1 cellular context compared by ENCODE assay signal in the genomic region with DNA sequence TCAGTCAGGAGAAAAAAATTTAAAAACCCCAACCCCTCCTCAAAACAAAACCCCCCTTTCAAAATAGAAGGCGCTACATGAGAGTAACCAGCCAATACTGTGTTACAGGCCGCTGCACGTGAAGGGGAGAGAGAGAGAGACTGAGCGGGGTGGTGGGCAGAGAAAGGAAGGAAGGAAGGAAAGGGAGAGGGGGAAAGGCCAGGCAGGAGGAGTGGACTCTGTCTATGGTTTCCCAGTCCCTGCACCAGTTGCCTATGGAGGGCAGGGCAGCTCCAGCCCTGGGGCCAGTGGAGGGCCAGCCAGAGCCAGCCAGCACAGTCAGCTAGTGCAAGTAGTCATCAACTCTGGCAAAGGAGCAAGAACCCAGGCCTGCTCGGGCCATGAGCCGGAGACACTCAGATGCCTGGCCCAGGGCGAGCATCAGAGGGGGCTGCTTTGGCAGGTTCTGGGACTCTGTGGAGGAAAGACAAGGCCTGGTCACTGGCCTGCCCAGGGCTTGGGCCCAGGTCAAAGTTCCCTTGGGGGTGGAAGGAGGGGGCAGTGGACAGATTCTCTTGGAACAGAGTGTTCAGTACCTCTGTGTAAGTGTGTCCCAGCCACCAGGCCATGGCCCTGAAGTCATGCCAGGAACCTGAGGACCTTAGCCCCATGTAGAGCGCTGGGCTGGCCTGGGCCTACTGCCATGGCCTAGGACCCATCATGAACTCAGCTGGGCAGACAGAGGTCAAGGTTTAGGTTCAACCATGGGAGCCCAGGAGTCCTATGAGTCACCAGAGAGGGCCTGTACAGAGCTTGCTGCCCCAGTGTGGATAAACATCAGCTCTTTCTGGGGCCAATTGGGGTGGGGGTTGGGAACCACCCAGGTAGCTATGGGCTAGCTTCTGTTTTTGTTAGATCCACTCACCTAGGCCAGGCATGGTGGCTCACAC.
TF ChIP-seq lines count a peak whose summit lies in the region.

No MANE protein-coding gene starts in this region.

TF ChIP-seq in HepG2, 621 proteins besides CTCF, POLR2A, EP300 and RAD21 (continued from another document and continues in another):
- TF ChIP-seq ZNF350 (CRISPR knock-in tag; IDR thresholded peaks at IDR 0.05; ENCODE audit: borderline replicate concordance, low read depth) (peak; percentile 56; the same call in 1 of the 2 replicates), ONECUT2 (CRISPR knock-in tag; IDR thresholded peaks at IDR 0.05) (no peak), ZNF652 (CRISPR knock-in tag; IDR thresholded peaks at IDR 0.05; ENCODE audit: borderline replicate concordance, low read depth) (no peak), RXRA (CRISPR knock-in tag; IDR thresholded peaks at IDR 0.05) (peak; percentile 89), IKZF1 (IDR thresholded peaks at IDR 0.05) (no peak), ZNF326 (CRISPR knock-in tag; IDR thresholded peaks at IDR 0.05; ENCODE audit: borderline replicate concordance) (no peak), FOXC1 (CRISPR knock-in tag; IDR thresholded peaks at IDR 0.05; ENCODE audit: borderline replicate concordance) (no peak), SALL2 (CRISPR knock-in tag; IDR thresholded peaks at IDR 0.05) (no peak), PCBP2 (optimal IDR thresholded peaks at IDR 0.05; ENCODE audit: low read depth, low read length, poor library complexity, severe bottlenecking) (no peak), ZNF776 (CRISPR knock-in tag; IDR thresholded peaks at IDR 0.05) (no peak), ISL2 (CRISPR knock-in tag; IDR thresholded peaks at IDR 0.05) (no peak), SNAI1 (CRISPR knock-in tag; IDR thresholded peaks at IDR 0.05; ENCODE audit: borderline replicate concordance) (no peak), ZKSCAN8 (CRISPR knock-in tag; IDR thresholded peaks at IDR 0.05; ENCODE audit: borderline replicate concordance) (no peak), ZNF224 (CRISPR knock-in tag; IDR thresholded peaks at IDR 0.05) (no peak; the same call in 1 of the 2 replicates), ZNF674 (CRISPR knock-in tag; IDR thresholded peaks at IDR 0.05; ENCODE audit: low read depth) (no peak), MIER3 (CRISPR knock-in tag; IDR thresholded peaks at IDR 0.05; ENCODE audit: borderline replicate concordance) (no peak), TCF12 (IDR thresholded peaks at IDR 0.05) (no peak), TCF12 (CRISPR knock-in tag; IDR thresholded peaks at IDR 0.05) (peak; percentile 37; the same call in 1 of the 2 replicates), STAG1 (CRISPR knock-in tag; IDR thresholded peaks at IDR 0.05) (no peak), ZBTB7A (CRISPR knock-in tag; IDR thresholded peaks at IDR 0.05) (no peak), PPARG (CRISPR knock-in tag; conservative IDR thresholded peaks at IDR 0.05) (0 out of 2 replicates have a peak, but pooled peaks have one; percentile 45), ZNF660 (CRISPR knock-in tag; IDR thresholded peaks at IDR 0.05; ENCODE audit: borderline replicate concordance, low read depth) (no peak), THAP11 (CRISPR knock-in tag; IDR thresholded peaks at IDR 0.05) (no peak; the same call in 1 of the 2 replicates), ATRX (CRISPR knock-in tag; IDR thresholded peaks at IDR 0.05; ENCODE audit: borderline replicate concordance) (no peak), HDAC6 (IDR thresholded peaks at IDR 0.05; ENCODE audit: low read depth, low read length) (no peak), ZNF264 (CRISPR knock-in tag; IDR thresholded peaks at IDR 0.05) (no peak), REXO4 (CRISPR knock-in tag; IDR thresholded peaks at IDR 0.05; ENCODE audit: borderline replicate concordance) (no peak), DR1 (CRISPR knock-in tag; IDR thresholded peaks at IDR 0.05) (no peak), ZFP36 (IDR thresholded peaks at IDR 0.05; ENCODE audit: borderline replicate concordance, low read depth, low read length, partially characterized antibody) (no peak), MED13 (CRISPR knock-in tag; IDR thresholded peaks at IDR 0.05) (no peak), ZMYM2 (CRISPR knock-in tag; IDR thresholded peaks at IDR 0.05) (peak; percentile 23; the same call in 1 of the 2 replicates), HMG20A (CRISPR knock-in tag; IDR thresholded peaks at IDR 0.05; ENCODE audit: borderline replicate concordance) (peak; percentile 42; the same call in 1 of the 2 replicates), FLYWCH1 (CRISPR knock-in tag; IDR thresholded peaks at IDR 0.05) (no peak), ZNF629 (CRISPR knock-in tag; conservative IDR thresholded peaks at IDR 0.05) (no peak), NFRKB (IDR thresholded peaks at IDR 0.05) (no peak), GPN1 (CRISPR knock-in tag; IDR thresholded peaks at IDR 0.05; ENCODE audit: borderline replicate concordance) (no peak), SOX6 (IDR thresholded peaks at IDR 0.05) (no peak), SOX6 (CRISPR knock-in tag; IDR thresholded peaks at IDR 0.05) (peak; percentile 70), ZNF12 (CRISPR knock-in tag; IDR thresholded peaks at IDR 0.05) (no peak), NCOA2 (CRISPR knock-in tag; IDR thresholded peaks at IDR 0.05) (0 out of 2 replicates have a peak, but pooled peaks have one; percentile 21)
- TF ChIP-seq, protein P1, sequence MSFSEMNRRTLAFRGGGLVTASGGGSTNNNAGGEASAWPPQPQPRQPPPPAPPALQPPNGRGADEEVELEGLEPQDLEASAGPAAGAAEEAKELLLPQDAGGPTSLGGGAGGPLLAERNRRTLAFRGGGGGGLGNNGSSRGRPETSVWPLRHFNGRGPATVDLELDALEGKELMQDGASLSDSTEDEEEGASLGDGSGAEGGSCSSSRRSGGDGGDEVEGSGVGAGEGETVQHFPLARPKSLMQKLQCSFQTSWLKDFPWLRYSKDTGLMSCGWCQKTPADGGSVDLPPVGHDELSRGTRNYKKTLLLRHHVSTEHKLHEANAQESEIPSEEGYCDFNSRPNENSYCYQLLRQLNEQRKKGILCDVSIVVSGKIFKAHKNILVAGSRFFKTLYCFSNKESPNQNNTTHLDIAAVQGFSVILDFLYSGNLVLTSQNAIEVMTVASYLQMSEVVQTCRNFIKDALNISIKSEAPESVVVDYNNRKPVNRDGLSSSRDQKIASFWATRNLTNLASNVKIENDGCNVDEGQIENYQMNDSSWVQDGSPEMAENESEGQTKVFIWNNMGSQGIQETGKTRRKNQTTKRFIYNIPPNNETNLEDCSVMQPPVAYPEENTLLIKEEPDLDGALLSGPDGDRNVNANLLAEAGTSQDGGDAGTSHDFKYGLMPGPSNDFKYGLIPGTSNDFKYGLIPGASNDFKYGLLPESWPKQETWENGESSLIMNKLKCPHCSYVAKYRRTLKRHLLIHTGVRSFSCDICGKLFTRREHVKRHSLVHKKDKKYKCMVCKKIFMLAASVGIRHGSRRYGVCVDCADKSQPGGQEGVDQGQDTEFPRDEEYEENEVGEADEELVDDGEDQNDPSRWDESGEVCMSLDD (CRISPR knock-in tag; IDR thresholded peaks at IDR 0.05; ENCODE audit: borderline replicate concordance): no peak
- TF ChIP-seq, protein P2, sequence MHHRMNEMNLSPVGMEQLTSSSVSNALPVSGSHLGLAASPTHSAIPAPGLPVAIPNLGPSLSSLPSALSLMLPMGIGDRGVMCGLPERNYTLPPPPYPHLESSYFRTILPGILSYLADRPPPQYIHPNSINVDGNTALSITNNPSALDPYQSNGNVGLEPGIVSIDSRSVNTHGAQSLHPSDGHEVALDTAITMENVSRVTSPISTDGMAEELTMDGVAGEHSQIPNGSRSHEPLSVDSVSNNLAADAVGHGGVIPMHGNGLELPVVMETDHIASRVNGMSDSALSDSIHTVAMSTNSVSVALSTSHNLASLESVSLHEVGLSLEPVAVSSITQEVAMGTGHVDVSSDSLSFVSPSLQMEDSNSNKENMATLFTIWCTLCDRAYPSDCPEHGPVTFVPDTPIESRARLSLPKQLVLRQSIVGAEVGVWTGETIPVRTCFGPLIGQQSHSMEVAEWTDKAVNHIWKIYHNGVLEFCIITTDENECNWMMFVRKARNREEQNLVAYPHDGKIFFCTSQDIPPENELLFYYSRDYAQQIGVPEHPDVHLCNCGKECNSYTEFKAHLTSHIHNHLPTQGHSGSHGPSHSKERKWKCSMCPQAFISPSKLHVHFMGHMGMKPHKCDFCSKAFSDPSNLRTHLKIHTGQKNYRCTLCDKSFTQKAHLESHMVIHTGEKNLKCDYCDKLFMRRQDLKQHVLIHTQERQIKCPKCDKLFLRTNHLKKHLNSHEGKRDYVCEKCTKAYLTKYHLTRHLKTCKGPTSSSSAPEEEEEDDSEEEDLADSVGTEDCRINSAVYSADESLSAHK (CRISPR knock-in tag; IDR thresholded peaks at IDR 0.05; ENCODE audit: borderline replicate concordance): no peak
- TF ChIP-seq, protein P3, sequence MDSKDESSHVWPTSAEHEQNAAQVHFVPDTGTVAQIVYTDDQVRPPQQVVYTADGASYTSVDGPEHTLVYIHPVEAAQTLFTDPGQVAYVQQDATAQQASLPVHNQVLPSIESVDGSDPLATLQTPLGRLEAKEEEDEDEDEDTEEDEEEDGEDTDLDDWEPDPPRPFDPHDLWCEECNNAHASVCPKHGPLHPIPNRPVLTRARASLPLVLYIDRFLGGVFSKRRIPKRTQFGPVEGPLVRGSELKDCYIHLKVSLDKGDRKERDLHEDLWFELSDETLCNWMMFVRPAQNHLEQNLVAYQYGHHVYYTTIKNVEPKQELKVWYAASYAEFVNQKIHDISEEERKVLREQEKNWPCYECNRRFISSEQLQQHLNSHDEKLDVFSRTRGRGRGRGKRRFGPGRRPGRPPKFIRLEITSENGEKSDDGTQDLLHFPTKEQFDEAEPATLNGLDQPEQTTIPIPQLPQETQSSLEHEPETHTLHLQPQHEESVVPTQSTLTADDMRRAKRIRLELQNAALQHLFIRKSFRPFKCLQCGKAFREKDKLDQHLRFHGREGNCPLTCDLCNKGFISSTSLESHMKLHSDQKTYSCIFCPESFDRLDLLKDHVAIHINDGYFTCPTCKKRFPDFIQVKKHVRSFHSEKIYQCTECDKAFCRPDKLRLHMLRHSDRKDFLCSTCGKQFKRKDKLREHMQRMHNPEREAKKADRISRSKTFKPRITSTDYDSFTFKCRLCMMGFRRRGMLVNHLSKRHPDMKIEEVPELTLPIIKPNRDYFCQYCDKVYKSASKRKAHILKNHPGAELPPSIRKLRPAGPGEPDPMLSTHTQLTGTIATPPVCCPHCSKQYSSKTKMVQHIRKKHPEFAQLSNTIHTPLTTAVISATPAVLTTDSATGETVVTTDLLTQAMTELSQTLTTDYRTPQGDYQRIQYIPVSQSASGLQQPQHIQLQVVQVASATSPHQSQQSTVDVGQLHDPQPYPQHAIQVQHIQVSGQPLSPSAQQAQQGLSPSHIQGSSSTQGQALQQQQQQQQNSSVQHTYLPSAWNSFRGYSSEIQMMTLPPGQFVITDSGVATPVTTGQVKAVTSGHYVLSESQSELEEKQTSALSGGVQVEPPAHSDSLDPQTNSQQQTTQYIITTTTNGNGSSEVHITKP (CRISPR knock-in tag; IDR thresholded peaks at IDR 0.05; ENCODE audit: low read depth): no peak
- TF ChIP-seq, protein P4, sequence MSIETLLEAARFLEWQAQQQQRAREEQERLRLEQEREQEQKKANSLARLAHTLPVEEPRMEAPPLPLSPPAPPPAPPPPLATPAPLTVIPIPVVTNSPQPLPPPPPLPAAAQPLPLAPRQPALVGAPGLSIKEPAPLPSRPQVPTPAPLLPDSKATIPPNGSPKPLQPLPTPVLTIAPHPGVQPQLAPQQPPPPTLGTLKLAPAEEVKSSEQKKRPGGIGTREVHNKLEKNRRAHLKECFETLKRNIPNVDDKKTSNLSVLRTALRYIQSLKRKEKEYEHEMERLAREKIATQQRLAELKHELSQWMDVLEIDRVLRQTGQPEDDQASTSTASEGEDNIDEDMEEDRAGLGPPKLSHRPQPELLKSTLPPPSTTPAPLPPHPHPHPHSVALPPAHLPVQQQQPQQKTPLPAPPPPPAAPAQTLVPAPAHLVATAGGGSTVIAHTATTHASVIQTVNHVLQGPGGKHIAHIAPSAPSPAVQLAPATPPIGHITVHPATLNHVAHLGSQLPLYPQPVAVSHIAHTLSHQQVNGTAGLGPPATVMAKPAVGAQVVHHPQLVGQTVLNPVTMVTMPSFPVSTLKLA (IDR thresholded peaks at IDR 0.05): no peak
- TF ChIP-seq, protein P5, sequence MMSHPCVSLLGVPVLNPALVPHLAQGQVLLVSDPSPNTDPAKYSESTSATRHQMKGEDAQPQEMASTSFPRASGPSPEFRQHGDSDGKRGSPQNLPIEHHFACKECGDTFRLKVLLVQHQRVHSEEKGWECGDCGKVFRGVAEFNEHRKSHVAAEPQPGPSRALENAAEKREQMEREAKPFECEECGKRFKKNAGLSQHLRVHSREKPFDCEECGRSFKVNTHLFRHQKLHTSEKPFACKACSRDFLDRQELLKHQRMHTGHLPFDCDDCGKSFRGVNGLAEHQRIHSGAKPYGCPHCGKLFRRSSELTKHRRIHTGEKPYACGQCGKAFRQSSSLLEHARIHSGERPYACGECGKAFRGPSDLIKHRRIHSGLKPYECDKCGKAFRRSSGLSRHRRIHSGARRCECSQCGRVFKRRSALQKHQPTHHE (CRISPR knock-in tag; IDR thresholded peaks at IDR 0.05; ENCODE audit: borderline replicate concordance): no peak
- TF ChIP-seq, protein P6, sequence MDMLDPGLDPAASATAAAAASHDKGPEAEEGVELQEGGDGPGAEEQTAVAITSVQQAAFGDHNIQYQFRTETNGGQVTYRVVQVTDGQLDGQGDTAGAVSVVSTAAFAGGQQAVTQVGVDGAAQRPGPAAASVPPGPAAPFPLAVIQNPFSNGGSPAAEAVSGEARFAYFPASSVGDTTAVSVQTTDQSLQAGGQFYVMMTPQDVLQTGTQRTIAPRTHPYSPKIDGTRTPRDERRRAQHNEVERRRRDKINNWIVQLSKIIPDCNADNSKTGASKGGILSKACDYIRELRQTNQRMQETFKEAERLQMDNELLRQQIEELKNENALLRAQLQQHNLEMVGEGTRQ (IDR thresholded peaks at IDR 0.05; ENCODE audit: low read depth, low read length): no peak
- TF ChIP-seq, protein P6 (CRISPR knock-in tag; IDR thresholded peaks at IDR 0.05; ENCODE audit: borderline replicate concordance): no peak
- TF ChIP-seq, protein P7, sequence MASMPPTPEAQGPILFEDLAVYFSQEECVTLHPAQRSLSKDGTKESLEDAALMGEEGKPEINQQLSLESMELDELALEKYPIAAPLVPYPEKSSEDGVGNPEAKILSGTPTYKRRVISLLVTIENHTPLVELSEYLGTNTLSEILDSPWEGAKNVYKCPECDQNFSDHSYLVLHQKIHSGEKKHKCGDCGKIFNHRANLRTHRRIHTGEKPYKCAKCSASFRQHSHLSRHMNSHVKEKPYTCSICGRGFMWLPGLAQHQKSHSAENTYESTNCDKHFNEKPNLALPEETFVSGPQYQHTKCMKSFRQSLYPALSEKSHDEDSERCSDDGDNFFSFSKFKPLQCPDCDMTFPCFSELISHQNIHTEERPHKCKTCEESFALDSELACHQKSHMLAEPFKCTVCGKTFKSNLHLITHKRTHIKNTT (CRISPR knock-in tag; IDR thresholded peaks at IDR 0.05): no peak
- TF ChIP-seq, protein P8, sequence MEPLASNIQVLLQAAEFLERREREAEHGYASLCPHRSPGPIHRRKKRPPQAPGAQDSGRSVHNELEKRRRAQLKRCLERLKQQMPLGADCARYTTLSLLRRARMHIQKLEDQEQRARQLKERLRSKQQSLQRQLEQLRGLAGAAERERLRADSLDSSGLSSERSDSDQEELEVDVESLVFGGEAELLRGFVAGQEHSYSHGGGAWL (CRISPR knock-in tag; IDR thresholded peaks at IDR 0.05): no peak
